ENCODE assay signal across 23 cellular contexts in genomic region chr2:80331025-80331424, GRCh38. TPM values are rescaled to one million over a fixed set of nuclear protein-coding genes. Genes with fewer than 3 reads are reported as not detected.
"Had no signal": no experiment of that assay in that cellular context is flagged by ENCODE, and none has a peak within 500 bp of the region (broad histone marks: within the 10 kb centered on the region; RNA-seq: fewer than 3 reads in every experiment).

No MANE protein-coding gene starts in this region.

- H3K27ac ChIP-seq: neutrophil, pancreas, prostate gland, right lobe of liver, sigmoid colon, stomach, thoracic aorta, thyroid gland, tibial nerve, upper lobe of left lung, uterus had no signal

- DNase-seq: naive thymus-derived CD8-positive, alpha-beta T cell; nephron progenitor cell; pancreas; right cardiac atrium; right lobe of liver; sigmoid colon; small intestine; stimulated activated CD4-positive, alpha-beta T cell treated with anti-CD3 and anti-CD28 coated beads, Interleukin-15, amount 100 ng/mL, for 24 hours; stimulated activated CD4-positive, alpha-beta T cell treated with anti-CD3 and anti-CD28 coated beads, Interleukin-2, amount 100 ng/mL, for 24 hours; stimulated activated CD4-positive, alpha-beta T cell treated with anti-CD3 and anti-CD28 coated beads, Interleukin-2, amount 100 ng/mL, for 48 hours; stimulated activated CD4-positive, alpha-beta T cell treated with anti-CD3 and anti-CD28 coated beads, Interleukin-4, amount 100 ng/mL, for 24 hours; stimulated activated naive B cell treated with anti-CD40 and anti-IgM and Interleukin-4, amounts not matched to agents 10 μg/mL and 1 μg/mL and 100 μg/mL, for 72 hours; stimulated activated naive CD4-positive, alpha-beta T cell treated with Interleukin-2 at 50 U/mL for 16 hours; stomach; thyroid gland; upper lobe of left lung; uterus had no signal

- ATAC-seq: naive thymus-derived CD8-positive, alpha-beta T cell; natural killer cell treated with Interleukin-12 subunit alpha and Interleukin-12 subunit beta and Interleukin-15 and Interleukin-18, amount 100 ng/mL, for 72 hours; pancreas; right cardiac atrium; right lobe of liver; stimulated activated effector memory CD8-positive, alpha-beta T cell treated with anti-CD3 and anti-CD28 coated beads, Interleukin-12 subunit alpha, Interleukin-12 subunit beta, amount 100 ng/mL, for 72 hours; stimulated activated naive B cell treated with anti-CD40 and anti-IgM and Interleukin-4, amounts not matched to agents 10 μg/mL and 1 μg/mL and 100 μg/mL, for 72 hours had no signal

RNA-seq across cellular contexts. Expression of gene LRRTM1, which starts 26.5 kb away (rescaled TPM):
- polyA plus RNA-seq: naive thymus-derived CD8-positive, alpha-beta T cell had no signal
